In the genomic region with DNA sequence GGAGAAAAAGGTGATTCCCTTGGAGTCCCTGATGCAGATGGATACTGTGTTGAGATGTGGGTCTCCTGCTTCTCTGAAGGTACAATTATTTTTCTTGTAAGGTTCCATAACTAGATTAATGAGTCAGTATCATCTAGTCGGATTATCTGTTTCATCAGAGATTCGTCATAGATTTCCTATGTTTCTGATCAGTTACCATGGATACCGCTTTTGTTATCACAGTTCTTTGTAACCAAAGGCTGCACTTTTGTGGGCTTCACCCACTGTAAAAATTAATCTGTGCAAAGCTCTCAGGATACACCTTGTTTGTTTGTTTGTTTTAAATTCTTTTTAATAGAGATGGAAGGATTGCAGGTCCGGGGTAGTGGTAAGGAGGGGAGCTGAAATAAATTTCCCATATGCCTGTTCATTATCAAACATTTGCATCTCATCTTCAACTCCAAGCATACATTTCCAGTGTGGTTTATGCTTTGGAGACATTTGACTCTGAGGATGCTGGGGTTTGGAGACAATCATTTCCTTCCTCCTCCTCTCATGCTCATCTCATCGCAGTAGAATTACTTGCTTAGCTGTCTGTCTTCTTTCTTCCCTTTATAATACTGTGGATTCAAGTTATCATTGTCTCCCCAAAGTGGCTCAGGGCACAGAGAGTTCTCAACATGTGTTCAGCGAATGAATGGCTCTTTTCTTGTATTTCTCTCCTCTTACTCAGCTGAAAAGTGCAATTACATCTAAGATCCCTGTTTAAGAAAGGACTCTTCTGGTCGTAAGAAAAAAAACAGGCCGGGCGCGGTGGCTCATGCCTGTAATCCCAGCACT, we compare ENCODE assay signal across 1 cellular context.
TF ChIP-seq lines count a peak whose summit lies in the region.

No MANE protein-coding gene starts in this region.

TF ChIP-seq in H1, 55 proteins besides CTCF, POLR2A, EP300 and RAD21:
- TF ChIP-seq POU5F1 (IDR thresholded peaks at IDR 0.05; ENCODE audit: low read depth, low read length) (no peak), HDAC6 (IDR thresholded peaks at IDR 0.05; ENCODE audit: low read depth, low read length) (no peak), FOSL1 (IDR thresholded peaks at IDR 0.05; ENCODE audit: insufficient read depth, low read depth, low read length) (no peak), TCF12 (IDR thresholded peaks at IDR 0.05; ENCODE audit: low read depth, low read length) (no peak), NRF1 (IDR thresholded peaks at IDR 0.05; ENCODE audit: low read depth, low read length) (no peak), MAFK (IDR thresholded peaks at IDR 0.05; ENCODE audit: low read depth, low read length) (no peak), BACH1 (IDR thresholded peaks at IDR 0.05; ENCODE audit: low read length) (no peak), CREB1 (IDR thresholded peaks at IDR 0.05) (no peak), EGR1 (IDR thresholded peaks at IDR 0.05; ENCODE audit: borderline replicate concordance, low read depth, low read length) (no peak), RNF2 (IDR thresholded peaks at IDR 0.05; ENCODE audit: borderline replicate concordance, low read depth, low read length, missing control alignments, poor library complexity, severe bottlenecking) (no peak), RFX5 (IDR thresholded peaks at IDR 0.05; ENCODE audit: borderline replicate concordance, low read depth, low read length) (no peak), CHD2 (IDR thresholded peaks at IDR 0.05; ENCODE audit: low read length) (no peak), JUN (IDR thresholded peaks at IDR 0.05; ENCODE audit: low read depth, low read length) (no peak), TEAD4 (IDR thresholded peaks at IDR 0.05; ENCODE audit: low read depth, low read length) (no peak)
- TF ChIP-seq, protein P1, sequence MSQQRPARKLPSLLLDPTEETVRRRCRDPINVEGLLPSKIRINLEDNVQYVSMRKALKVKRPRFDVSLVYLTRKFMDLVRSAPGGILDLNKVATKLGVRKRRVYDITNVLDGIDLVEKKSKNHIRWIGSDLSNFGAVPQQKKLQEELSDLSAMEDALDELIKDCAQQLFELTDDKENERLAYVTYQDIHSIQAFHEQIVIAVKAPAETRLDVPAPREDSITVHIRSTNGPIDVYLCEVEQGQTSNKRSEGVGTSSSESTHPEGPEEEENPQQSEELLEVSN (IDR thresholded peaks at IDR 0.05): no peak
- TF ChIP-seq, protein P2, sequence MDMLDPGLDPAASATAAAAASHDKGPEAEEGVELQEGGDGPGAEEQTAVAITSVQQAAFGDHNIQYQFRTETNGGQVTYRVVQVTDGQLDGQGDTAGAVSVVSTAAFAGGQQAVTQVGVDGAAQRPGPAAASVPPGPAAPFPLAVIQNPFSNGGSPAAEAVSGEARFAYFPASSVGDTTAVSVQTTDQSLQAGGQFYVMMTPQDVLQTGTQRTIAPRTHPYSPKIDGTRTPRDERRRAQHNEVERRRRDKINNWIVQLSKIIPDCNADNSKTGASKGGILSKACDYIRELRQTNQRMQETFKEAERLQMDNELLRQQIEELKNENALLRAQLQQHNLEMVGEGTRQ (IDR thresholded peaks at IDR 0.05; ENCODE audit: low read length): no peak
- TF ChIP-seq, protein P3, sequence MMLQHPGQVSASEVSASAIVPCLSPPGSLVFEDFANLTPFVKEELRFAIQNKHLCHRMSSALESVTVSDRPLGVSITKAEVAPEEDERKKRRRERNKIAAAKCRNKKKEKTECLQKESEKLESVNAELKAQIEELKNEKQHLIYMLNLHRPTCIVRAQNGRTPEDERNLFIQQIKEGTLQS (IDR thresholded peaks at IDR 0.05; ENCODE audit: insufficient read depth, low read depth, low read length): no peak
